ENCODE assay signal across 7 cellular contexts in the genomic region with DNA sequence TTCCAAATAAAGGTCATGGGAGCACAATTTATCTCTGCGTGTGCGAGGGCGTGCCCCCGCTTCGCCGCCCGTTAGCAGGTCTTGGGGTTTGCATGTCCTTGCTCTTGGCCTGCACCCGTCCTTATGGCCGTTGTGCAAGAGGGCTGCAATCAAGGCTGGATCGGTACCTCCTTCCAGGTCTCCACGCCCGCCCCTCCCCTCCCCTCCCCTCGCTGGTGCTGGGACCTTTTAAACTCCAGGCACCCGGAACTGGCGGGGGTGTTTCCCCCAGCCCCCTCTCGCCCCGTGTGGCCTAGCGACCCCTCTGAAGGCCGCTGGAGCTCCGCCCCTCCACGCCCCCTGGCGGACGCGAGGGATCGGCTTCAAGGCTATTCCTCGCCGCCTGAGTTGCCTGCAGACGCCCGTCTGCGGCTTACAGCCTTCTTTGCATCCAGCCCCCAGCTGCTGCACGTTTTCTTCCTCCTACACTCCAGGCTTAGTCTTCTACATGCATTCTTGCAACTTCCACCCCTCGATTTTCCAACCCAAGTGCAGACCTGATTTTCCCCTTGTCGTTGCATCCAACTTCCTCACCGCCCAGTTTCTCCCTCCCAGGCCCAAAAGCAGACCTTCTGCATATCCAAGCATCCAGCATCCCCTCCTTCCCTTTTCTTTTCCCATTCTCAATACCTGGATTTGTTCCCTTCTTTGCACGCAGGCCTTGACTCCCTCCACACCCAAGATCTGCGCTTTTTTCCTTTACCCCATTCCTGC. TPM values are rescaled to one million over a fixed set of nuclear protein-coding genes. Genes with fewer than 3 reads are reported as not detected.
DNase-seq lines count a peak whose midpoint lies in the region; ATAC-seq, FAIRE-seq and TF ChIP-seq lines count a peak whose summit lies in the region.

No MANE protein-coding gene starts in this region.

- H3K4me3 ChIP-seq in GM12878 (peak overlapping the region; percentile 98), iPS DF 6.9 (ENCODE audit: low read length) (peak overlapping the region; percentile 84), gastrocnemius medialis (peak overlapping the region; percentile 63 to 81 (median 70))

- in situ Hi-C loops in GM12878 (cut with MboI) (loop anchor here (10.0 kb wide), 1 partner anchor 629 kb away; a partner anchor contains a TSS), gastrocnemius medialis (cut with MboI; ENCODE audit: low sequenced_read_pairs in 4 of 4) (loop anchor here in 2 of 4 donors (25.0 kb wide), 2 partner anchors 642 to 717 kb away; a partner anchor contains a TSS)

- TF ChIP-seq POLR2A in GM12892 (IDR thresholded peaks at IDR 0.05; ENCODE audit: low read depth, low read length) (no peak), GM12878 (IDR thresholded peaks at IDR 0.05; ENCODE audit: low read depth, low read length) (no peak), gastrocnemius medialis (IDR thresholded peaks at IDR 0.05) (no peak)

- TF ChIP-seq CTCF in GM12878 (IDR thresholded peaks at IDR 0.05 in 2 of 3, conservative IDR thresholded peaks at IDR 0.05 in 1 of 3; ENCODE audit: control insufficient read depth in 2 of 3, extremely low read depth in 1 of 3, insufficient read depth in 1 of 3, low read depth in 3 of 3, low read length in 3 of 3), result peak; percentile 79 to 91 (median 81)
- TF ChIP-seq CTCF in gastrocnemius medialis (IDR thresholded peaks at IDR 0.05 in 4 of 5, conservative IDR thresholded peaks at IDR 0.05 in 1 of 5), result peak; percentile 57 to 91 (median 83)

- BruUV-seq in GM12878 (replicated peaks; lab: Mats Ljungman, UMichigan), result no TSS peak

- H3K9ac ChIP-seq in GM12878 (ENCODE audit: control insufficient read depth, insufficient read depth, low read length), result peak overlapping the region; percentile 3; the same call in 1 of the 2 replicates

- H2AFZ ChIP-seq in GM12878 (ENCODE audit: control insufficient read depth, low read depth, low read length), result peak overlapping the region; percentile 90

- peak; percentile 49; the same call in 1 of the 2 replicates for TF ChIP-seq RAD21 in GM12878 (IDR thresholded peaks at IDR 0.05; ENCODE audit: insufficient read depth, low read depth, low read length)

- H3K36me3 ChIP-seq in GM12878 (ENCODE audit: control insufficient read depth in 2 of 2, insufficient read depth in 2 of 2, low read length in 1 of 2) (peaks cover 0 to 8% of the 10 kb centered on the region in 2 experiments; a peak in 2 of 4 replicates), iPS DF 6.9 (ENCODE audit: control insufficient read depth, insufficient read depth, low read length) (peaks cover 5% of the 10 kb centered on the region; the same call in 1 of the 2 replicates), gastrocnemius medialis (peaks cover 0 to 19% of the 10 kb centered on the region in 2 donors)

- H3K4me2 ChIP-seq in GM12878 (ENCODE audit: control insufficient read depth, insufficient read depth), result peak overlapping the region; percentile 67

- peak; percentile 88 for FAIRE-seq in GM12892 (lab: Jason Lieb, UNC)
- no peak for FAIRE-seq in GM12878 (lab: Jason Lieb, UNC)

- under 1% methylated on average over 29 of the region's 36 CpGs for WGBS in GM12878 (ENCODE audit: insufficient coverage, insufficient replicate concordance, low lambda C conversion rate, missing lambda C conversion rate)
- no CpG with 5 or more reads among the region's 36 CpGs for WGBS in iPS DF 6.9 (ENCODE audit: insufficient coverage, insufficient read length)

- H3K27me3 ChIP-seq in GM12878 (replicated peaks in 1 of 2; ENCODE audit: control insufficient read depth in 2 of 2, insufficient read depth in 2 of 2, low read length in 1 of 2) (no peaks in the 10 kb centered on the region), iPS DF 6.9 (ENCODE audit: control insufficient read depth, insufficient read depth, low read length) (no peaks in the 10 kb centered on the region), gastrocnemius medialis (no peaks in the 10 kb centered on the region)

- peaks cover 6% of the 10 kb centered on the region for H3K79me2 ChIP-seq in GM12878 (ENCODE audit: control insufficient read depth, insufficient read depth, low read length)

- no peaks in the 10 kb centered on the region for H3K9me3 ChIP-seq in GM12878 (replicated peaks; ENCODE audit: control insufficient read depth, insufficient read depth, low read length)
- no peaks in the 10 kb centered on the region for H3K9me3 ChIP-seq in iPS DF 6.9 (ENCODE audit: control insufficient read depth, insufficient read depth, low read length)
- H3K9me3 ChIP-seq in gastrocnemius medialis, result no peaks in the 10 kb centered on the region

- ATAC-seq in HG02763 (IDR thresholded peaks at IDR 0.05; ENCODE audit: unreplicated experiment) (peak; percentile 76), GM12878 (peak; percentile 88), gastrocnemius medialis (peak; percentile 78)

- no peaks in the 10 kb centered on the region; the same call in 1 of the 2 replicates for H3K4me1 ChIP-seq in GM12878 (ENCODE audit: control insufficient read depth, insufficient read depth, low read length)
- no peaks in the 10 kb centered on the region; the same call in 1 of the 2 replicates for H3K4me1 ChIP-seq in iPS DF 6.9 (ENCODE audit: control insufficient read depth, insufficient read depth, low read length)
- peaks cover 16 to 19% of the 10 kb centered on the region in 2 donors for H3K4me1 ChIP-seq in gastrocnemius medialis

- intact Hi-C loops in GM12878 (cut with micrococcal nuclease; ENCODE audit: unreplicated experiment) (loop anchor here (1.0 kb wide), 1 partner anchor 79 kb away; no protein-coding TSS in a partner anchor), gastrocnemius medialis (cut with DNase I; ENCODE audit: low total_unique reads) (loop anchor here (1.0 to 5.0 kb wide), 6 partner anchors 61 to 1487 kb away; a partner anchor contains a TSS)

- SMC1A ChIA-PET in GM12878 (lab: Charles Lee; ENCODE audit: uncharacterized antibody, unreplicated experiment), result interaction anchor here (0.7 to 6.7 kb wide), 13 partner anchors 11 to 1081 kb away, joined by 3 to 37 read pairs (median 4); a partner anchor contains a TSS

- POLR2A ChIA-PET in GM12878 (lab: Charles Lee), result interaction anchor here (0.5 to 5.1 kb wide), 7 partner anchors 12 to 66 kb away, joined by 3 to 49 read pairs (median 5); a partner anchor contains a TSS

- H4K20me1 ChIP-seq in GM12878 (ENCODE audit: control insufficient read depth, insufficient read depth), result no peaks in the 10 kb centered on the region

- CTCF ChIA-PET in GM12878 (lab: Yijun Ruan, JAX), result interaction anchor here (0.8 to 5.6 kb wide), 21 partner anchors 10 to 736 kb away, joined by 3 to 69 read pairs (median 3); a partner anchor contains a TSS

- DNase-seq in GM12892 (ENCODE audit: insufficient read length) (peak; percentile 79), NCI-H128 (lab: John Stamatoyannopoulos, UW; ENCODE audit: unreplicated experiment) (peak; percentile 31), T-helper 9 cell (peak; percentile 80), GM12878 (ENCODE audit: low read depth, low spot score) (peak; percentile 41), iPS DF 6.9 (ENCODE audit: low read depth, low spot score) (peak; percentile 79), gastrocnemius medialis (peak; percentile 55 to 75)

- no peak for TF ChIP-seq EP300 in GM12878 (IDR thresholded peaks at IDR 0.05; ENCODE audit: borderline replicate concordance in 1 of 2, control insufficient read depth in 1 of 2, low read depth in 2 of 2, low read length in 2 of 2)

- H3K27ac ChIP-seq in GM12878 (ENCODE audit: control insufficient read depth, insufficient read depth) (0 out of 2 replicates have a peak overlapping the region, but pooled peaks have one; percentile 32), iPS DF 6.9 (ENCODE audit: low read length) (no peak overlapping the region), gastrocnemius medialis (peak overlapping the region; percentile 82 to 90 (median 86))

- RAD21 ChIA-PET in GM12878 (lab: Charles Lee; ENCODE audit: unreplicated experiment), result interaction anchor here (0.6 to 6.5 kb wide), 8 partner anchors 13 to 79 kb away, joined by 3 to 43 read pairs (median 6); a partner anchor contains a TSS

RNA-seq across cellular contexts. Expression of a gene that starts 0.6 kb away (rescaled TPM):
- 37.3 TPM for polyA plus RNA-seq in GM12892 (2012; ENCODE audit: missing spikeins)
- total RNA-seq in GM12878 (2013; cell fraction: nucleolus; rRNA removed), result 79.4 and 80.2 TPM in 2 replicates
- 39.0 and 51.9 TPM in 2 replicates for total RNA-seq in GM12878 (2014; rRNA removed)
- total RNA-seq in GM12878 (2014; rRNA removed; fragmentation: Illumina TruSeq; extraction: Trizol), result 57.1 and 58.1 TPM in 2 replicates
- 45.4 and 46.4 TPM in 2 replicates for total RNA-seq in GM12878 (2021)
- 16.3 TPM for polyA plus RNA-seq in GM12878 (2011; ENCODE audit: low read depth)
- polyA plus RNA-seq in GM12878 (2011; rRNA removed), result 114 and 164 TPM in 2 replicates
- polyA plus RNA-seq in GM12878 (2011; cell fraction: cytosol; rRNA removed), result 45.2 and 53.2 TPM in 2 replicates
- 70.4 and 77.8 TPM in 2 replicates for polyA plus RNA-seq in GM12878 (2011; cell fraction: nucleus; rRNA removed)
- 17.2 and 27.7 TPM in 2 replicates for polyA plus RNA-seq in GM12878 (2012)
- polyA plus RNA-seq in GM12878 (2014; fragmentation: Illumina TruSeq; extraction: Trizol), result 54.4 and 72.1 TPM in 2 replicates
- 10 to 100 TPM; 56.0 to 67.7 TPM for polyA plus RNA-seq in GM12878 (2014; fragmentation: Nextera tagmentation; extraction: Ambion mirVana)
- 35.8 and 46.9 TPM in 2 replicates for polyA plus RNA-seq in GM12878 (2014; rRNA removed)
- 10 to 100 TPM; 48.9 to 55.6 TPM for polyA plus RNA-seq in GM12878 (2016; fragmentation: Nextera tagmentation; extraction: Ambion mirVana)
- 67.4 and 80.6 TPM in 2 replicates for polyA minus RNA-seq in GM12878 (2011; rRNA and poly(A)+ RNA removed)
- 23.7 and 25.6 TPM in 2 replicates for polyA minus RNA-seq in GM12878 (2011; cell fraction: cytosol; rRNA and poly(A)+ RNA removed)
- polyA minus RNA-seq in GM12878 (2011; cell fraction: nucleus; rRNA and poly(A)+ RNA removed), result 41.2 and 65.1 TPM in 2 replicates
- 10 to 100 TPM; 11.2 to 39.0 (median 15.0) TPM for total RNA-seq in gastrocnemius medialis

RNA-seq across cellular contexts. Expression of a gene that starts 11.8 kb away (rescaled TPM):
- polyA plus RNA-seq in GM12892 (2012; ENCODE audit: missing spikeins), result 13.5 TPM
- total RNA-seq in GM12878 (2013; cell fraction: nucleolus; rRNA removed), result 180 and 182 TPM in 2 replicates
- total RNA-seq in GM12878 (2014; rRNA removed) (26.8 and 31.3 TPM in 2 replicates), GM12878 (2014; rRNA removed; fragmentation: Illumina TruSeq; extraction: Trizol) (28.4 and 29.9 TPM in 2 replicates), GM12878 (2021) (21.1 and 21.2 TPM in 2 replicates), gastrocnemius medialis (10 to 100 TPM; 14.0 to 23.9 (median 17.9) TPM)
- polyA plus RNA-seq in GM12878 (2011; ENCODE audit: low read depth), result 7.8 TPM
- polyA plus RNA-seq in GM12878 (2011; rRNA removed) (41.7 and 57.9 TPM in 2 replicates), GM12878 (2014; fragmentation: Illumina TruSeq; extraction: Trizol) (24.5 and 31.0 TPM in 2 replicates), GM12878 (2014; fragmentation: Nextera tagmentation; extraction: Ambion mirVana) (1 to 10 TPM; 5.2 to 5.5 TPM), GM12878 (2014; rRNA removed) (15.6 and 18.0 TPM in 2 replicates), GM12878 (2016; fragmentation: Nextera tagmentation; extraction: Ambion mirVana) (1 to 10 TPM; 9.6 to 9.9 TPM)
- polyA plus RNA-seq in GM12878 (2011; cell fraction: cytosol; rRNA removed), result 18.5 and 21.3 TPM in 2 replicates
- 52.2 and 58.8 TPM in 2 replicates for polyA plus RNA-seq in GM12878 (2011; cell fraction: nucleus; rRNA removed)
- 9.9 and 11.6 TPM in 2 replicates for polyA plus RNA-seq in GM12878 (2012)
- 89.7 and 93.4 TPM in 2 replicates for polyA minus RNA-seq in GM12878 (2011; rRNA and poly(A)+ RNA removed)
- 21.1 and 26.6 TPM in 2 replicates for polyA minus RNA-seq in GM12878 (2011; cell fraction: cytosol; rRNA and poly(A)+ RNA removed)
- polyA minus RNA-seq in GM12878 (2011; cell fraction: nucleus; rRNA and poly(A)+ RNA removed), result 90.8 and 125 TPM in 2 replicates
